In genomic region chr19:40247178-40247577, GRCh38 we compare ENCODE assay signal across 24 cellular contexts. TPM values are rescaled to one million over a fixed set of nuclear protein-coding genes. Genes with fewer than 3 reads are reported as not detected.
DNase-seq lines count a peak whose midpoint lies in the region; ATAC-seq, FAIRE-seq and TF ChIP-seq lines count a peak whose summit lies in the region.
"Had no signal": no experiment of that assay in that cellular context is flagged by ENCODE, and none has a peak within 500 bp of the region (broad histone marks: within the 10 kb centered on the region; RNA-seq: fewer than 3 reads in every experiment).

No MANE protein-coding gene starts in this region.

- DNase-seq in DMS79 treated with DMSO at 0.1 percent for 48 hours (lab: John Stamatoyannopoulos, UW) (peak; percentile 48), RWPE1 (ENCODE audit: low spot score) (no peak), kidney (peak; percentile 38), substantia nigra (lab: John Stamatoyannopoulos, UW) (no peak), COLO668 (lab: John Stamatoyannopoulos, UW; ENCODE audit: unreplicated experiment) (no peak)
- DNase-seq in activated CD8-positive, alpha-beta memory T cell treated with anti-CD3 and anti-CD28 coated beads, Interleukin-2, amount 10 ng/mL, durations not matched to agents 7 days and 5 days = no peak
- DNase-seq: BE2C; CD4-positive, CD25-positive, alpha-beta regulatory T cell; COR-L47; DND-41; GOT3; HCEC 1CT; Karpas-422; MV-4-11; NCI-H1105 treated with DMSO at 0.1 percent for 48 hours; NCI-H2081 treated with DMSO at 0.1 percent for 48 hours; OCI-M1; SHP77 treated with DMSO at 0.1 percent for 48 hours had no signal

- H3K9ac ChIP-seq in kidney (ENCODE audit: low read length in 2 of 2) = no peak overlapping the region

- H3K4me3 Mint-ChIP-seq in activated CD8-positive, alpha-beta memory T cell treated with anti-CD3 and anti-CD28 coated beads, Interleukin-2, amount 10 ng/mL, durations not matched to agents 7 days and 5 days = no peak overlapping the region
- H3K4me3 Mint-ChIP-seq: CD4-positive, CD25-positive, alpha-beta regulatory T cell had no signal

- no peak for FAIRE-seq in kidney (lab: Jason Lieb, UNC)
- FAIRE-seq: G401.6, GM18507 had no signal

- peaks cover 1% of the 10 kb centered on the region for H3K4me1 Mint-ChIP-seq in activated CD8-positive, alpha-beta memory T cell treated with anti-CD3 and anti-CD28 coated beads, Interleukin-2, amount 10 ng/mL, durations not matched to agents 7 days and 5 days

- CTCF ChIA-PET in RWPE1 (lab: Yijun Ruan, JAX) = interaction anchor here (0.5 kb wide), 1 partner anchor 56 kb away, joined by 3 read pairs; no protein-coding TSS in a partner anchor
- CTCF ChIA-PET in activated CD8-positive, alpha-beta memory T cell treated with anti-CD3 and anti-CD28 coated beads, Interleukin-2, amount 10 ng/mL, durations not matched to agents 7 days and 5 days (lab: Charles Lee) = no interaction called here

- peaks cover 11 to 16% of the 10 kb centered on the region in 2 donors for H3K4me1 ChIP-seq in kidney (ENCODE audit: control insufficient read depth in 1 of 2, insufficient read depth in 1 of 2, low read depth in 1 of 2, low read length in 2 of 2)
- H3K4me1 ChIP-seq: BE2C had no signal

- no peaks in the 10 kb centered on the region for H3K9me3 ChIP-seq in kidney (ENCODE audit: control insufficient read depth in 1 of 2, low read length in 2 of 2)
- H3K9me3 ChIP-seq: BE2C had no signal

- peaks cover 0 to 3% of the 10 kb centered on the region in 2 donors for H3K36me3 ChIP-seq in kidney (ENCODE audit: control insufficient read depth in 1 of 2, insufficient read depth in 2 of 2, low read length in 2 of 2)

- ATAC-seq in HG03439 (IDR thresholded peaks at IDR 0.05; ENCODE audit: unreplicated experiment) = no peak
- no peak for ATAC-seq in activated CD8-positive, alpha-beta memory T cell treated with anti-CD3 and anti-CD28 coated beads, Interleukin-2, amount 10 ng/mL, durations not matched to agents 7 days and 5 days

- intact Hi-C loops in kidney (cut with DNase I) = no loop called here

- no peaks in the 10 kb centered on the region for H3K27me3 Mint-ChIP-seq in activated CD8-positive, alpha-beta memory T cell treated with anti-CD3 and anti-CD28 coated beads, Interleukin-2, amount 10 ng/mL, durations not matched to agents 7 days and 5 days
- H3K27me3 Mint-ChIP-seq: CD4-positive, CD25-positive, alpha-beta regulatory T cell had no signal

- no peaks in the 10 kb centered on the region for H3K9me3 Mint-ChIP-seq in activated CD8-positive, alpha-beta memory T cell treated with anti-CD3 and anti-CD28 coated beads, Interleukin-2, amount 10 ng/mL, durations not matched to agents 7 days and 5 days (ENCODE audit: low read depth)
- H3K9me3 Mint-ChIP-seq: CD4-positive, CD25-positive, alpha-beta regulatory T cell had no signal

- no peak overlapping the region for H3K27ac Mint-ChIP-seq in activated CD8-positive, alpha-beta memory T cell treated with anti-CD3 and anti-CD28 coated beads, Interleukin-2, amount 10 ng/mL, durations not matched to agents 7 days and 5 days

- POLR2A ChIA-PET in RWPE1 (lab: Yijun Ruan, JAX; ENCODE audit: low non-redundant PET) = no interaction called here

- H3K4me3 ChIP-seq in kidney (ENCODE audit: low read length in 2 of 2) = no peak overlapping the region
- H3K4me3 ChIP-seq: SK-N-MC had no signal

- TF ChIP-seq CTCF in RWPE1 (conservative IDR thresholded peaks at IDR 0.05; ENCODE audit: low read depth) = no peak
- no peak for TF ChIP-seq CTCF in kidney (IDR thresholded peaks at IDR 0.05; ENCODE audit: borderline replicate concordance, extremely low read depth, insufficient read depth)

- peaks cover 3% of the 10 kb centered on the region for H3K36me3 Mint-ChIP-seq in activated CD8-positive, alpha-beta memory T cell treated with anti-CD3 and anti-CD28 coated beads, Interleukin-2, amount 10 ng/mL, durations not matched to agents 7 days and 5 days

- H3K27ac ChIP-seq in RWPE1 (peak overlapping the region; percentile 9; the same call in 1 of the 2 replicates), kidney (ENCODE audit: low read depth in 2 of 2, low read length in 2 of 2) (no peak overlapping the region), substantia nigra (ENCODE audit: low read depth, low read length, poor library complexity, severe bottlenecking) (peak overlapping the region; percentile 13)
- H3K27ac ChIP-seq: SK-N-MC had no signal

RNA-seq across cellular contexts. Expression of gene CCNP, which starts 20.7 kb away (rescaled TPM):
- 1.2 TPM for total RNA-seq in kidney
- polyA plus RNA-seq in kidney (ENCODE audit: insufficient read depth, low read depth, low replicate concordance) = 2.1 TPM
- total RNA-seq in activated CD8-positive, alpha-beta memory T cell treated with anti-CD3 and anti-CD28 coated beads, Interleukin-2, amount 10 ng/mL, durations not matched to agents 7 days and 5 days = under 1 TPM; 0.21 to 0.38 TPM
- total RNA-seq: M059J had no signal

RNA-seq across cellular contexts. Expression of gene TTC9B, which starts 29.0 kb away (rescaled TPM):
- not detected for total RNA-seq in kidney
- polyA plus RNA-seq in kidney (ENCODE audit: insufficient read depth, low read depth, low replicate concordance) = not detected
- total RNA-seq in activated CD8-positive, alpha-beta memory T cell treated with anti-CD3 and anti-CD28 coated beads, Interleukin-2, amount 10 ng/mL, durations not matched to agents 7 days and 5 days = not detected
- total RNA-seq: A673; CD4-positive, CD25-positive, alpha-beta regulatory T cell; M059J had no signal
- polyA plus RNA-seq: CD4-positive, CD25-positive, alpha-beta regulatory T cell had no signal

RNA-seq across cellular contexts. Expression of gene AKT2, which starts 38.0 kb away (rescaled TPM):
- 154 TPM for total RNA-seq in kidney
- polyA plus RNA-seq in kidney (ENCODE audit: insufficient read depth, low read depth, low replicate concordance) = 75.0 TPM
- 100 to 1,000 TPM; 141 to 172 TPM for total RNA-seq in activated CD8-positive, alpha-beta memory T cell treated with anti-CD3 and anti-CD28 coated beads, Interleukin-2, amount 10 ng/mL, durations not matched to agents 7 days and 5 days

RNA-seq across cellular contexts. Expression of gene MAP3K10, which starts 56.0 kb away (rescaled TPM):
- 17.3 TPM for total RNA-seq in kidney
- 15.0 TPM for polyA plus RNA-seq in kidney (ENCODE audit: insufficient read depth, low read depth, low replicate concordance)
- total RNA-seq in activated CD8-positive, alpha-beta memory T cell treated with anti-CD3 and anti-CD28 coated beads, Interleukin-2, amount 10 ng/mL, durations not matched to agents 7 days and 5 days = 10 to 100 TPM; 19.9 to 25.4 TPM

Comparison
In these comparisons a context has a peak if more than half of its experiments do, and no peak if none do; other contexts are left out.
1. DNase-seq: peak in DMS79 treated with DMSO at 0.1 percent for 48 hours (single experiment) and kidney (single experiment); none in RWPE1 (single experiment), substantia nigra (0 of 49), activated CD8-positive, alpha-beta memory T cell treated with anti-CD3 and anti-CD28 coated beads, Interleukin-2, amount 10 ng/mL, durations not matched to agents 7 days and 5 days (single experiment) and COLO668 (single experiment).
2. H3K27ac ChIP-seq: peak in RWPE1 (single experiment) and substantia nigra (single experiment); none in kidney (0 of 2).